In genomic region chr4:23736466-23736865, GRCh38 we compare ENCODE assay signal across 31 cellular contexts.
"Had no signal": no experiment of that assay in that cellular context is flagged by ENCODE, and none has a peak within 500 bp of the region (broad histone marks: within the 10 kb centered on the region; RNA-seq: fewer than 3 reads in every experiment).

No MANE protein-coding gene starts in this region.

- H3K27ac Mint-ChIP-seq: dendritic cell treated with granulocyte-macrophage colony-stimulating factor and Interleukin-4, amounts not matched to agents 40 ng/mL and 50 ng/mL, for 4 days; endodermal cell; immature natural killer cell; memory B cell; mesothelial cell of epicardium; naive B cell; natural killer cell treated with Interleukin-12 subunit alpha and Interleukin-12 subunit beta and Interleukin-15 and Interleukin-18, amount 100 ng/mL, for 72 hours; neural progenitor cell; progenitor cell of endocrine pancreas; stimulated activated effector memory CD8-positive, alpha-beta T cell treated with anti-CD3 and anti-CD28 coated beads, Interleukin-12 subunit alpha, Interleukin-12 subunit beta, amount 100 ng/mL, for 72 hours; type B pancreatic cell had no signal

- H3K36me3 Mint-ChIP-seq: immature natural killer cell; memory B cell; mesothelial cell of epicardium; naive B cell; natural killer cell treated with Interleukin-12 subunit alpha and Interleukin-12 subunit beta and Interleukin-15 and Interleukin-18, amount 100 ng/mL, for 72 hours; neural progenitor cell; stimulated activated effector memory CD8-positive, alpha-beta T cell treated with anti-CD3 and anti-CD28 coated beads, Interleukin-12 subunit alpha, Interleukin-12 subunit beta, amount 100 ng/mL, for 72 hours; type B pancreatic cell had no signal

- H3K79me2 ChIP-seq: parathyroid adenoma had no signal

- H3K36me3 ChIP-seq: colonic mucosa, esophagus squamous epithelium, neural progenitor cell, right atrium auricular region, sigmoid colon, stomach, tibial artery had no signal

- H3K4me3 Mint-ChIP-seq: dendritic cell treated with granulocyte-macrophage colony-stimulating factor and Interleukin-4, amounts not matched to agents 40 ng/mL and 50 ng/mL, for 4 days; endodermal cell; immature natural killer cell; memory B cell; mesothelial cell of epicardium; naive B cell; natural killer cell treated with Interleukin-12 subunit alpha and Interleukin-12 subunit beta and Interleukin-15 and Interleukin-18, amount 100 ng/mL, for 72 hours; neural progenitor cell; stimulated activated effector memory CD8-positive, alpha-beta T cell treated with anti-CD3 and anti-CD28 coated beads, Interleukin-12 subunit alpha, Interleukin-12 subunit beta, amount 100 ng/mL, for 72 hours; type B pancreatic cell had no signal

- H3K27me3 ChIP-seq: colonic mucosa, esophagus squamous epithelium, neural progenitor cell, right atrium auricular region, sigmoid colon, stomach, testis, tibial artery had no signal

- H3K4me1 Mint-ChIP-seq: immature natural killer cell; memory B cell; mesothelial cell of epicardium; naive B cell; neural progenitor cell; stimulated activated effector memory CD8-positive, alpha-beta T cell treated with anti-CD3 and anti-CD28 coated beads, Interleukin-12 subunit alpha, Interleukin-12 subunit beta, amount 100 ng/mL, for 72 hours had no signal

- H3K4me1 ChIP-seq: colonic mucosa, esophagus squamous epithelium, neural progenitor cell, right atrium auricular region, sigmoid colon, testis, tibial artery had no signal

- H3K4me2 ChIP-seq: neural progenitor cell had no signal

- H2AFZ ChIP-seq: neural progenitor cell, parathyroid adenoma had no signal

- H3K27ac ChIP-seq: colonic mucosa, esophagus squamous epithelium, neural progenitor cell, parathyroid adenoma, right atrium auricular region, sigmoid colon, stomach, testis, tibial artery had no signal

- H3K9me3 Mint-ChIP-seq: dendritic cell treated with granulocyte-macrophage colony-stimulating factor and Interleukin-4, amounts not matched to agents 40 ng/mL and 50 ng/mL, for 4 days; endodermal cell; mesothelial cell of epicardium; neural progenitor cell; type B pancreatic cell had no signal

- H3K27me3 Mint-ChIP-seq: dendritic cell treated with granulocyte-macrophage colony-stimulating factor and Interleukin-4, amounts not matched to agents 40 ng/mL and 50 ng/mL, for 4 days; memory B cell; naive B cell; natural killer cell treated with Interleukin-12 subunit alpha and Interleukin-12 subunit beta and Interleukin-15 and Interleukin-18, amount 100 ng/mL, for 72 hours; progenitor cell of endocrine pancreas had no signal

- ATAC-seq: left lobe of liver; mucosa of descending colon; natural killer cell treated with Interleukin-12 subunit alpha and Interleukin-12 subunit beta and Interleukin-15 and Interleukin-18, amount 100 ng/mL, for 72 hours; stimulated activated effector memory CD8-positive, alpha-beta T cell treated with anti-CD3 and anti-CD28 coated beads, Interleukin-12 subunit alpha, Interleukin-12 subunit beta, amount 100 ng/mL, for 72 hours had no signal

- H3K4me3 ChIP-seq: colonic mucosa, esophagus squamous epithelium, lung, mucosa of descending colon, neural progenitor cell, right atrium auricular region, sigmoid colon, stomach, testis, tibial artery had no signal

- DNase-seq: colonic mucosa; effector CD8-positive, alpha-beta T cell; endodermal cell; erythroblast; esophagus squamous epithelium; foreskin melanocyte; hypothalamus; immature natural killer cell; islet precursor cell; kidney glomerular epithelial cell; mucosa of descending colon; naive B cell; sigmoid colon; stimulated activated CD4-positive, alpha-beta T cell treated with anti-CD3 and anti-CD28 coated beads, Interleukin-2, amount 100 ng/mL, for 24 hours; stimulated activated CD4-positive, alpha-beta T cell treated with anti-CD3 and anti-CD28 coated beads, Interleukin-4, amount 100 ng/mL, for 24 hours; stimulated activated naive CD4-positive, alpha-beta T cell treated with Interleukin-2 at 50 U/mL for 16 hours; stomach; testis; tibial artery had no signal
